ENCODE assay signal across 8 cellular contexts in the genomic region with DNA sequence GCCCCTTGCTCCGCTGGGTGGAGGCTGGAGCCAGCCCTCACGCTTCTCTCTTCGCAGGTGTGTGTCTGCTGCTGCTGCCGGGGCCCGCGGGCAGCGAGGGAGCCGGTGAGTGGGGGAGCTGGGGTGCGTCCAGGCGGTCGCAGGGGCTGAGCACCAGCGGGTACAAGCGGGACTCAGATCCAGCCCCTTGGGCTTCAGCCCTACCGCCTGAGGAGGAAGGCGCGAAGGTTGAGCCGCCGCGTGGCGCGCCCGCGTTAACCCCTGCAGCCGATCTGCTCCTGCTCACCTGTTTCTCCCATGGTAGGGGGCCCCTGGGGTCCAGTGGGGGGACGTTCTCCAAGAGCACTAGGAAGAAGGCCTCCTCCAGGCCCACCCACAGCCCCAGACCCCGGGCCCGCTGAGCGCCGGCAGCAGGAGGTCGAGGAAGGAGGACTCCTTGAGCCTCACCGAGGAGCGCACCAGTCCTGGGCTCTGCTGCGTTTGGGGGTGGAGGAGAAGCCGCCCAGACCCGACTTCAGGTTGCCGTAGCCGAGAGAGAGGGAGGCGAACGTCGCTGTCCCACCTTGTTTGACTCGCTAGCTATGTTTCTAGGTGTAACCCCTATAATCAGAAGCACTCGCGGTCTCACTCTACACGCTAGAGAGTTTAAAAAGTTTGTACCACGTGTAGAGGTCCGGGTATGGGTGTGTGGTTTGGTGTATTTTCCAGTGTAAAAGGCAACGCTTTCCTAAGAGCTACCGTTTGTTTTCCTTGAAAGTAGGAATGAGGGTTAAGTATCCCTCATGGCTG. TPM values are rescaled to one million over a fixed set of nuclear protein-coding genes. Genes with fewer than 3 reads are reported as not detected.
DNase-seq lines count a peak whose midpoint lies in the region; ATAC-seq and TF ChIP-seq lines count a peak whose summit lies in the region.

No MANE protein-coding gene starts in this region.

- TF ChIP-seq CTCF in GM12864 (IDR thresholded peaks at IDR 0.05; ENCODE audit: low read depth, low read length, missing control alignments): no peak

- peak; percentile 33 for ATAC-seq in GM21576 (IDR thresholded peaks at IDR 0.05; ENCODE audit: unreplicated experiment)

- peaks cover 61% of the 10 kb centered on the region for H3K27me3 Mint-ChIP-seq in activated naive CD8-positive, alpha-beta T cell treated with anti-CD3 and anti-CD28 coated beads for 36 hours

- H3K4me3 ChIP-seq in GM12864 (ENCODE audit: low read depth, low read length): peak overlapping the region; percentile 52
- H3K4me3 ChIP-seq in HUES64 (ENCODE audit: low read length): peak overlapping the region; percentile 56
- H3K4me3 ChIP-seq in iPS-18c (ENCODE audit: insufficient read depth, low read depth, low read length): peak overlapping the region; percentile 72

- no peak overlapping the region for H3K27ac Mint-ChIP-seq in activated naive CD8-positive, alpha-beta T cell treated with anti-CD3 and anti-CD28 coated beads for 36 hours

- H3K9me3 ChIP-seq in HUES64 (ENCODE audit: insufficient read depth, low read depth, low read length): no peaks in the 10 kb centered on the region
- H3K9me3 ChIP-seq in iPS-18c (ENCODE audit: control insufficient read depth, insufficient read depth, low read length): no peaks in the 10 kb centered on the region

- peak overlapping the region; percentile 78 for H3K4me3 Mint-ChIP-seq in activated naive CD8-positive, alpha-beta T cell treated with anti-CD3 and anti-CD28 coated beads for 36 hours

- H3K4me1 Mint-ChIP-seq in activated naive CD8-positive, alpha-beta T cell treated with anti-CD3 and anti-CD28 coated beads for 36 hours: peaks cover 13% of the 10 kb centered on the region

- peak overlapping the region; percentile 46 for H3K9ac ChIP-seq in HUES64 (ENCODE audit: low read depth, low read length)

- no peaks in the 10 kb centered on the region for H3K9me3 Mint-ChIP-seq in activated naive CD8-positive, alpha-beta T cell treated with anti-CD3 and anti-CD28 coated beads for 36 hours

- DNase-seq in GM12864 (ENCODE audit: low read depth) (no peak), amniotic stem cell (lab: John Stamatoyannopoulos, UW) (no peak), epidermal melanocyte (ENCODE audit: insufficient read length, low spot score) (no peak)
- DNase-seq in activated naive CD8-positive, alpha-beta T cell treated with anti-CD3 and anti-CD28 coated beads for 36 hours: peak; percentile 15
- DNase-seq in stimulated activated CD4-positive, alpha-beta T cell treated with anti-CD3 and anti-CD28 coated beads, Interleukin-1b, Interleukin-23, amount 100 ng/mL, for 48 hours: peak; percentile 4

- H3K27me3 ChIP-seq in HUES64 (ENCODE audit: insufficient read depth, low read length): peaks cover 46% of the 10 kb centered on the region

- H3K27ac ChIP-seq in HUES64 (ENCODE audit: low read depth, low read length): no peak overlapping the region

- peaks cover 30% of the 10 kb centered on the region for H3K4me1 ChIP-seq in HUES64 (ENCODE audit: insufficient read depth, low read length)

- H3K36me3 Mint-ChIP-seq in activated naive CD8-positive, alpha-beta T cell treated with anti-CD3 and anti-CD28 coated beads for 36 hours: peaks cover 2% of the 10 kb centered on the region

- 7% methylated on average over 48 of the region's 48 CpGs for WGBS in HUES64

- H3K36me3 ChIP-seq in HUES64 (ENCODE audit: insufficient read depth, low read length): no peaks in the 10 kb centered on the region

RNA-seq across cellular contexts. Expression of a gene that starts 0.8 kb away (rescaled TPM):
- 8.3 TPM for polyA plus RNA-seq in HUES64 (2013, experiment 1 of 2)
- 8.7 TPM for polyA plus RNA-seq in HUES64 (2013, experiment 2 of 2)
- total RNA-seq in activated naive CD8-positive, alpha-beta T cell treated with anti-CD3 and anti-CD28 coated beads for 36 hours: 1 to 10 TPM; 6.4 to 7.2 TPM

Comparison
In these comparisons a context has a peak if more than half of its experiments do, and no peak if none do; other contexts are left out.
1. DNase-seq: peak in activated naive CD8-positive, alpha-beta T cell treated with anti-CD3 and anti-CD28 coated beads for 36 hours (single experiment) and stimulated activated CD4-positive, alpha-beta T cell treated with anti-CD3 and anti-CD28 coated beads, Interleukin-1b, Interleukin-23, amount 100 ng/mL, for 48 hours (single experiment); none in GM12864 (single experiment), amniotic stem cell (single experiment) and epidermal melanocyte (single experiment).
2. Peak in every context shown above with its lines, with median percentiles within 50 percentile points of each other: H3K4me3 ChIP-seq.